In genomic region chr21:27495836-27496235, GRCh38 we compare ENCODE assay signal across 29 cellular contexts.
"Had no signal": no experiment of that assay in that cellular context is flagged by ENCODE, and none has a peak within 500 bp of the region (broad histone marks: within the 10 kb centered on the region; RNA-seq: fewer than 3 reads in every experiment).

No MANE protein-coding gene starts in this region.

- H3K36me3 ChIP-seq: ascending aorta, brain microvascular endothelial cell, WERI-Rb-1 had no signal

- H3K4me3 Mint-ChIP-seq: activated B cell treated with CpG ODN at 0.5 μM for 24 hours; activated CD4-positive, alpha-beta memory T cell treated with anti-CD3 and anti-CD28 coated beads for 36 hours; activated CD8-positive, alpha-beta memory T cell treated with anti-CD3 and anti-CD28 coated beads, Interleukin-2, amount 10 ng/mL, durations not matched to agents 7 days and 5 days; activated CD8-positive, alpha-beta T cell treated with anti-CD3 and anti-CD28 coated beads, Interleukin-2, amount 10 ng/mL, durations not matched to agents 7 days and 5 days; activated naive CD4-positive, alpha-beta T cell treated with anti-CD3 and anti-CD28 coated beads, Interleukin-2, amount 10 ng/mL, durations not matched to agents 7 days and 5 days; activated naive CD8-positive, alpha-beta T cell treated with anti-CD3 and anti-CD28 coated beads, Interleukin-2, amount 10 ng/mL, durations not matched to agents 7 days and 5 days; activated T-cell treated with anti-CD3 and anti-CD28 coated beads, Interleukin-2, amount 50 U/mL, for 72 hours; central memory CD8-positive, alpha-beta T cell; dendritic cell treated with granulocyte-macrophage colony-stimulating factor and Interleukin-4, amounts not matched to agents 40 ng/mL and 50 ng/mL, for 4 days; endodermal cell; T-helper 17 cell; T-helper 2 cell treated with Interferon-gamma antibody and Interleukin-4, amounts not matched to agents 5 μg/mL and 100 μg/mL, for 36 hours had no signal

- H3K4me3 ChIP-seq: ascending aorta, coronary artery, dorsolateral prefrontal cortex had no signal

- H3K27me3 Mint-ChIP-seq: activated B cell treated with CpG ODN at 0.5 μM for 24 hours; activated CD4-positive, alpha-beta memory T cell treated with anti-CD3 and anti-CD28 coated beads for 36 hours; activated CD8-positive, alpha-beta memory T cell treated with anti-CD3 and anti-CD28 coated beads, Interleukin-2, amount 10 ng/mL, durations not matched to agents 7 days and 5 days; activated naive CD4-positive, alpha-beta T cell treated with anti-CD3 and anti-CD28 coated beads, Interleukin-2, amount 10 ng/mL, durations not matched to agents 7 days and 5 days; activated naive CD8-positive, alpha-beta T cell treated with anti-CD3 and anti-CD28 coated beads, Interleukin-2, amount 10 ng/mL, durations not matched to agents 7 days and 5 days; central memory CD8-positive, alpha-beta T cell; dendritic cell treated with granulocyte-macrophage colony-stimulating factor and Interleukin-4, amounts not matched to agents 40 ng/mL and 50 ng/mL, for 4 days; T-helper 17 cell had no signal

- H3K27me3 ChIP-seq: ascending aorta, brain microvascular endothelial cell had no signal

- H3K4me1 ChIP-seq: ascending aorta had no signal

- H3K4me1 Mint-ChIP-seq: activated B cell treated with CpG ODN at 0.5 μM for 24 hours; activated CD8-positive, alpha-beta memory T cell treated with anti-CD3 and anti-CD28 coated beads, Interleukin-2, amount 10 ng/mL, durations not matched to agents 7 days and 5 days; activated naive CD4-positive, alpha-beta T cell treated with anti-CD3 and anti-CD28 coated beads, Interleukin-2, amount 10 ng/mL, durations not matched to agents 7 days and 5 days; activated naive CD8-positive, alpha-beta T cell treated with anti-CD3 and anti-CD28 coated beads, Interleukin-2, amount 10 ng/mL, durations not matched to agents 7 days and 5 days; central memory CD8-positive, alpha-beta T cell; endodermal cell; T-helper 17 cell had no signal

- H3K36me3 Mint-ChIP-seq: activated CD4-positive, alpha-beta memory T cell treated with anti-CD3 and anti-CD28 coated beads for 36 hours; activated CD8-positive, alpha-beta memory T cell treated with anti-CD3 and anti-CD28 coated beads, Interleukin-2, amount 10 ng/mL, durations not matched to agents 7 days and 5 days; activated naive CD4-positive, alpha-beta T cell treated with anti-CD3 and anti-CD28 coated beads, Interleukin-2, amount 10 ng/mL, durations not matched to agents 7 days and 5 days; activated naive CD4-positive, alpha-beta T cell treated with anti-CD3 and anti-CD28 coated beads, Interleukin-2, amount 50 U/mL, for 72 hours; activated naive CD8-positive, alpha-beta T cell treated with anti-CD3 and anti-CD28 coated beads, Interleukin-2, amount 10 ng/mL, durations not matched to agents 7 days and 5 days had no signal

- H3K27ac ChIP-seq: ascending aorta, brain microvascular endothelial cell, coronary artery, dorsolateral prefrontal cortex, WERI-Rb-1 had no signal

- H3K9me3 Mint-ChIP-seq: activated naive CD4-positive, alpha-beta T cell treated with anti-CD3 and anti-CD28 coated beads, Interleukin-2, amount 10 ng/mL, durations not matched to agents 7 days and 5 days; activated naive CD4-positive, alpha-beta T cell treated with anti-CD3 and anti-CD28 coated beads, Interleukin-2, amount 50 U/mL, for 72 hours; activated naive CD8-positive, alpha-beta T cell treated with anti-CD3 and anti-CD28 coated beads, Interleukin-2, amount 10 ng/mL, durations not matched to agents 7 days and 5 days; central memory CD8-positive, alpha-beta T cell; dendritic cell treated with granulocyte-macrophage colony-stimulating factor and Interleukin-4, amounts not matched to agents 40 ng/mL and 50 ng/mL, for 4 days; endodermal cell had no signal

- DNase-seq: activated B cell treated with CpG ODN at 0.5 μM for 24 hours; activated CD4-positive, alpha-beta memory T cell treated with anti-CD3 and anti-CD28 coated beads for 36 hours; activated CD4-positive, alpha-beta T cell treated with anti-CD3 and anti-CD28 coated beads for 48 hours; activated CD8-positive, alpha-beta memory T cell treated with anti-CD3 and anti-CD28 coated beads, Interleukin-2, amount 10 ng/mL, durations not matched to agents 7 days and 5 days; activated CD8-positive, alpha-beta memory T cell treated with anti-CD3 and anti-CD28 coated beads, Interleukin-2, amount 50 U/mL, for 4 hours; activated CD8-positive, alpha-beta T cell treated with anti-CD3 and anti-CD28 coated beads, Interleukin-2, amount 10 ng/mL, durations not matched to agents 7 days and 5 days; activated gamma-delta T cell; activated naive CD4-positive, alpha-beta T cell; activated naive CD4-positive, alpha-beta T cell treated with anti-CD3 and anti-CD28 coated beads, Interleukin-2, amount 10 ng/mL, durations not matched to agents 7 days and 5 days; activated naive CD8-positive, alpha-beta T cell treated with anti-CD3 and anti-CD28 coated beads, Interleukin-2, amount 10 ng/mL, durations not matched to agents 7 days and 5 days; activated T-cell treated with anti-CD3 and anti-CD28 coated beads, Interleukin-2, amount 50 U/mL, for 1 hour; activated T-cell treated with anti-CD3 and anti-CD28 coated beads, Interleukin-2, amount 50 U/mL, for 72 hours; brain microvascular endothelial cell; effector memory CD4-positive, alpha-beta T cell; endodermal cell; head of caudate nucleus; hippocampal formation; T-helper 17 cell; T1000; WERI-Rb-1 had no signal

- H3K9me3 ChIP-seq: ascending aorta had no signal

- ATAC-seq: activated CD4-positive, CD25-positive, alpha-beta regulatory T cell treated with anti-CD3 and anti-CD28 coated beads, Interleukin-2, amount 50 U/mL, for 24 hours; activated CD8-positive, alpha-beta memory T cell treated with anti-CD3 and anti-CD28 coated beads, Interleukin-2, amount 10 ng/mL, durations not matched to agents 7 days and 5 days; activated CD8-positive, alpha-beta T cell treated with anti-CD3 and anti-CD28 coated beads, Interleukin-2, amount 10 ng/mL, durations not matched to agents 7 days and 5 days; activated naive CD4-positive, alpha-beta T cell treated with anti-CD3 and anti-CD28 coated beads, Interleukin-2, amount 50 U/mL, for 72 hours; activated T-cell treated with anti-CD3 and anti-CD28 coated beads, Interleukin-2, amount 50 U/mL, for 72 hours; esophagus mucosa; T-helper 17 cell had no signal

- H3K27ac Mint-ChIP-seq: activated B cell treated with CpG ODN at 0.5 μM for 24 hours; activated CD4-positive, alpha-beta memory T cell treated with anti-CD3 and anti-CD28 coated beads for 36 hours; activated CD8-positive, alpha-beta memory T cell treated with anti-CD3 and anti-CD28 coated beads, Interleukin-2, amount 10 ng/mL, durations not matched to agents 7 days and 5 days; activated CD8-positive, alpha-beta T cell treated with anti-CD3 and anti-CD28 coated beads, Interleukin-2, amount 10 ng/mL, durations not matched to agents 7 days and 5 days; activated naive CD4-positive, alpha-beta T cell treated with anti-CD3 and anti-CD28 coated beads, Interleukin-2, amount 10 ng/mL, durations not matched to agents 7 days and 5 days; activated naive CD4-positive, alpha-beta T cell treated with anti-CD3 and anti-CD28 coated beads, Interleukin-2, amount 50 U/mL, for 72 hours; activated naive CD8-positive, alpha-beta T cell treated with anti-CD3 and anti-CD28 coated beads, Interleukin-2, amount 10 ng/mL, durations not matched to agents 7 days and 5 days; activated T-cell treated with anti-CD3 and anti-CD28 coated beads, Interleukin-2, amount 50 U/mL, for 72 hours; dendritic cell treated with granulocyte-macrophage colony-stimulating factor and Interleukin-4, amounts not matched to agents 40 ng/mL and 50 ng/mL, for 4 days; endodermal cell; T-helper 17 cell; T-helper 2 cell treated with Interferon-gamma antibody and Interleukin-4, amounts not matched to agents 5 μg/mL and 100 μg/mL, for 36 hours had no signal
